8 cellular contexts compared by ENCODE assay signal in genomic region chr18:46167971-46168370, GRCh38.
DNase-seq lines count a peak whose midpoint lies in the region; ATAC-seq and TF ChIP-seq lines count a peak whose summit lies in the region.

No MANE protein-coding gene starts in this region.

- no peaks in the 10 kb centered on the region for H4K20me1 ChIP-seq in smooth muscle cell (ENCODE audit: low read depth)

- in situ Hi-C loops in KBM-7 (cut with MboI; ENCODE audit: low pct_unique_long_range_greater_than_20kb, low sequenced_read_pairs) = loop anchor here (25.0 kb wide), 2 partner anchors 319 to 494 kb away; partner anchors contain the start of gene LOXHD1

- no peak overlapping the region for H3K4me2 ChIP-seq in smooth muscle cell

- H3K79me2 ChIP-seq in smooth muscle cell (ENCODE audit: low read depth) = no peaks in the 10 kb centered on the region

- no peaks in the 10 kb centered on the region for H3K9me3 ChIP-seq in smooth muscle cell (replicated peaks; ENCODE audit: low read depth)

- WGBS in smooth muscle cell (ENCODE audit: low lambda C conversion rate) = 91% methylated on average over 9 of the region's 9 CpGs

- no peak overlapping the region for H3K9ac ChIP-seq in smooth muscle cell (ENCODE audit: low read depth)

- no peak overlapping the region for H2AFZ ChIP-seq in smooth muscle cell (ENCODE audit: low read depth)

- H3K36me3 Mint-ChIP-seq in activated naive CD8-positive, alpha-beta T cell treated with anti-CD3 and anti-CD28 coated beads for 36 hours = no peaks in the 10 kb centered on the region

- no peak for TF ChIP-seq CTCF in smooth muscle cell (IDR thresholded peaks at IDR 0.05; ENCODE audit: borderline replicate concordance, insufficient read depth, poor library complexity, severe bottlenecking)

- H3K27me3 ChIP-seq in smooth muscle cell (ENCODE audit: low read depth) = no peaks in the 10 kb centered on the region

- H3F3A ChIP-seq in smooth muscle cell (ENCODE audit: low read depth) = peaks cover 13% of the 10 kb centered on the region

- peak; percentile 68 for DNase-seq in KBM-7
- DNase-seq in activated naive CD8-positive, alpha-beta T cell treated with anti-CD3 and anti-CD28 coated beads for 36 hours = peak; percentile 70
- peak; percentile 45 to 56 for DNase-seq in stimulated activated naive CD8-positive, alpha-beta T cell treated with anti-CD3 and anti-CD28 coated beads, Interleukin-15, amount 100 ng/mL, for 72 hours
- DNase-seq in sciatic nerve (ENCODE audit: low spot score) = no peak
- DNase-seq in NCI-H345 (lab: John Stamatoyannopoulos, UW) = no peak
- DNase-seq in smooth muscle cell (lab: John Stamatoyannopoulos, UW; ENCODE audit: unreplicated experiment) = no peak

- ATAC-seq in GM18498 (IDR thresholded peaks at IDR 0.05; ENCODE audit: unreplicated experiment) (peak; percentile 91), GM21723 (IDR thresholded peaks at IDR 0.05; ENCODE audit: unreplicated experiment) (peak; percentile 95), sciatic nerve (no peak)
- peak; percentile 87 for ATAC-seq in stimulated activated naive CD8-positive, alpha-beta T cell treated with anti-CD3 and anti-CD28 coated beads, Interleukin-15, amount 100 ng/mL, for 72 hours

- H3K4me1 Mint-ChIP-seq in activated naive CD8-positive, alpha-beta T cell treated with anti-CD3 and anti-CD28 coated beads for 36 hours = peaks cover 35% of the 10 kb centered on the region
- peaks cover 67% of the 10 kb centered on the region for H3K4me1 Mint-ChIP-seq in stimulated activated naive CD8-positive, alpha-beta T cell treated with anti-CD3 and anti-CD28 coated beads, Interleukin-15, amount 100 ng/mL, for 72 hours

- no peaks in the 10 kb centered on the region for H3K9me3 Mint-ChIP-seq in activated naive CD8-positive, alpha-beta T cell treated with anti-CD3 and anti-CD28 coated beads for 36 hours
- no peaks in the 10 kb centered on the region for H3K9me3 Mint-ChIP-seq in stimulated activated naive CD8-positive, alpha-beta T cell treated with anti-CD3 and anti-CD28 coated beads, Interleukin-15, amount 100 ng/mL, for 72 hours

- H3K27me3 Mint-ChIP-seq in activated naive CD8-positive, alpha-beta T cell treated with anti-CD3 and anti-CD28 coated beads for 36 hours = no peaks in the 10 kb centered on the region
- no peaks in the 10 kb centered on the region for H3K27me3 Mint-ChIP-seq in stimulated activated naive CD8-positive, alpha-beta T cell treated with anti-CD3 and anti-CD28 coated beads, Interleukin-15, amount 100 ng/mL, for 72 hours

- H3K4me1 ChIP-seq in smooth muscle cell (ENCODE audit: low read depth) = no peaks in the 10 kb centered on the region

- intact Hi-C loops in sciatic nerve (cut with DNase I) = no loop called here

- H3K27ac ChIP-seq in smooth muscle cell (ENCODE audit: low read depth) = no peak overlapping the region

- no peaks in the 10 kb centered on the region for H3K36me3 ChIP-seq in smooth muscle cell (ENCODE audit: low read depth)

- no peak overlapping the region for H3K4me3 ChIP-seq in smooth muscle cell

- H3K27ac Mint-ChIP-seq in activated naive CD8-positive, alpha-beta T cell treated with anti-CD3 and anti-CD28 coated beads for 36 hours = peak overlapping the region; percentile 79
- peak overlapping the region; percentile 83 to 91 for H3K27ac Mint-ChIP-seq in stimulated activated naive CD8-positive, alpha-beta T cell treated with anti-CD3 and anti-CD28 coated beads, Interleukin-15, amount 100 ng/mL, for 72 hours

- H3K4me3 Mint-ChIP-seq in activated naive CD8-positive, alpha-beta T cell treated with anti-CD3 and anti-CD28 coated beads for 36 hours = peak overlapping the region; percentile 61
- peak overlapping the region; percentile 79 to 84 for H3K4me3 Mint-ChIP-seq in stimulated activated naive CD8-positive, alpha-beta T cell treated with anti-CD3 and anti-CD28 coated beads, Interleukin-15, amount 100 ng/mL, for 72 hours

Comparison
In these comparisons a context has a peak if more than half of its experiments do, and no peak if none do; other contexts are left out.
1. DNase-seq: peak in KBM-7 (single experiment), activated naive CD8-positive, alpha-beta T cell treated with anti-CD3 and anti-CD28 coated beads for 36 hours (single experiment) and stimulated activated naive CD8-positive, alpha-beta T cell treated with anti-CD3 and anti-CD28 coated beads, Interleukin-15, amount 100 ng/mL, for 72 hours (2 of 2); none in sciatic nerve (single experiment), NCI-H345 (single experiment) and smooth muscle cell (single experiment).